In genomic region chr3:16466822-16467221, GRCh38 we compare ENCODE assay signal across 13 cellular contexts. TPM values are rescaled to one million over a fixed set of nuclear protein-coding genes. Genes with fewer than 3 reads are reported as not detected.
DNase-seq lines count a peak whose midpoint lies in the region; ATAC-seq and TF ChIP-seq lines count a peak whose summit lies in the region.
"Had no signal": no experiment of that assay in that cellular context is flagged by ENCODE, and none has a peak within 500 bp of the region (broad histone marks: within the 10 kb centered on the region; RNA-seq: fewer than 3 reads in every experiment).

No MANE protein-coding gene starts in this region.

- H3K27me3 Mint-ChIP-seq in CD4-positive, alpha-beta T cell, result no peaks in the 10 kb centered on the region
- H3K27me3 Mint-ChIP-seq in activated T-helper 2 cell treated with anti-CD3 and anti-CD28 coated beads, Interferon-gamma antibody, Interleukin-2, Interleukin-4, amounts not matched to agents 10 μg/mL and 5 μg/mL and 100 μg/mL, durations not matched to agents 14 hours and 24 hours and 36 hours (ENCODE audit: low read depth), result no peaks in the 10 kb centered on the region
- H3K27me3 Mint-ChIP-seq in naive thymus-derived CD8-positive, alpha-beta T cell, result no peaks in the 10 kb centered on the region

- H3F3A ChIP-seq in MM.1S (ENCODE audit: insufficient read depth, low read length), result no peaks in the 10 kb centered on the region

- no peak overlapping the region for H3K9ac ChIP-seq in MM.1S (ENCODE audit: low read length)
- H3K9ac ChIP-seq: KMS-11 had no signal

- peaks cover 75% of the 10 kb centered on the region for H3K4me1 Mint-ChIP-seq in CD4-positive, alpha-beta T cell (ENCODE audit: low read depth)
- peaks cover 69% of the 10 kb centered on the region for H3K4me1 Mint-ChIP-seq in activated T-helper 2 cell treated with anti-CD3 and anti-CD28 coated beads, Interferon-gamma antibody, Interleukin-2, Interleukin-4, amounts not matched to agents 10 μg/mL and 5 μg/mL and 100 μg/mL, durations not matched to agents 14 hours and 24 hours and 36 hours (ENCODE audit: low read depth)
- peaks cover 49 to 81% (median 75%) of the 10 kb centered on the region in 4 donors for H3K4me1 Mint-ChIP-seq in naive thymus-derived CD8-positive, alpha-beta T cell

- no peak overlapping the region for H3K4me3 ChIP-seq in MM.1S (ENCODE audit: low read length)
- H3K4me3 ChIP-seq: transverse colon had no signal

- no peak overlapping the region for H3K4me2 ChIP-seq in MM.1S (ENCODE audit: low read depth, low read length)
- H3K4me2 ChIP-seq: KMS-11 had no signal

- H3K79me2 ChIP-seq in MM.1S (ENCODE audit: low read length), result no peaks in the 10 kb centered on the region

- no peaks in the 10 kb centered on the region for H3K27me3 ChIP-seq in CD4-positive, alpha-beta T cell (ENCODE audit: control insufficient read depth, insufficient read depth, low read length)
- H3K27me3 ChIP-seq in MM.1S (replicated peaks; ENCODE audit: insufficient read depth, low read length), result no peaks in the 10 kb centered on the region
- H3K27me3 ChIP-seq: transverse colon had no signal

- H3K36me3 Mint-ChIP-seq in CD4-positive, alpha-beta T cell (ENCODE audit: low read depth), result peaks cover 42% of the 10 kb centered on the region
- H3K36me3 Mint-ChIP-seq in activated T-helper 2 cell treated with anti-CD3 and anti-CD28 coated beads, Interferon-gamma antibody, Interleukin-2, Interleukin-4, amounts not matched to agents 10 μg/mL and 5 μg/mL and 100 μg/mL, durations not matched to agents 14 hours and 24 hours and 36 hours (ENCODE audit: low read depth), result peaks cover 80% of the 10 kb centered on the region
- H3K36me3 Mint-ChIP-seq in naive thymus-derived CD8-positive, alpha-beta T cell, result peaks cover 12 to 28% (median 17%) of the 10 kb centered on the region in 3 donors

- ATAC-seq in CD4-positive, alpha-beta T cell (ENCODE audit: poor library complexity), result no peak
- no peak for ATAC-seq in naive thymus-derived CD8-positive, alpha-beta T cell
- ATAC-seq in GM18873 (IDR thresholded peaks at IDR 0.05; ENCODE audit: low FRiP score, unreplicated experiment), result no peak
- ATAC-seq: right cardiac atrium had no signal

- DNase-seq in CD4-positive, alpha-beta T cell, result no peak
- DNase-seq in CMK (ENCODE audit: low read depth), result peak; percentile 21
- DNase-seq in activated T-helper 2 cell treated with anti-CD3 and anti-CD28 coated beads, Interferon-gamma antibody, Interleukin-2, Interleukin-4, amounts not matched to agents 10 μg/mL and 5 μg/mL and 100 μg/mL, durations not matched to agents 14 hours and 24 hours and 36 hours (ENCODE audit: low spot score), result no peak
- DNase-seq in naive thymus-derived CD8-positive, alpha-beta T cell, result no peak
- no peak for DNase-seq in NCI-H345 (lab: John Stamatoyannopoulos, UW)
- DNase-seq in MM.1S, result no peak
- DNase-seq: NCI-H1092 treated with DMSO at 0.1 percent for 48 hours, NCI-H2081, NCI-H510A treated with DMSO at 0.1 percent for 48 hours, right cardiac atrium, transverse colon had no signal

- no peaks in the 10 kb centered on the region for H3K4me1 ChIP-seq in MM.1S (ENCODE audit: low read length)
- H3K4me1 ChIP-seq: transverse colon had no signal

- POLR2A ChIA-PET in CD4-positive, alpha-beta T cell (lab: Charles Lee), result interaction anchor here (0.7 to 1.4 kb wide), 4 partner anchors 16 to 1436 kb away, joined by 3 to 5 read pairs (median 4); partner anchors contain the start of gene RFTN1
- POLR2A ChIA-PET in naive thymus-derived CD8-positive, alpha-beta T cell (lab: Charles Lee), result no interaction called here

- H3K27ac Mint-ChIP-seq in CD4-positive, alpha-beta T cell, result peak overlapping the region; percentile 95
- H3K27ac Mint-ChIP-seq in activated T-helper 2 cell treated with anti-CD3 and anti-CD28 coated beads, Interferon-gamma antibody, Interleukin-2, Interleukin-4, amounts not matched to agents 10 μg/mL and 5 μg/mL and 100 μg/mL, durations not matched to agents 14 hours and 24 hours and 36 hours, result peak overlapping the region; percentile 47
- peak overlapping the region; percentile 47 to 99 (median 88) for H3K27ac Mint-ChIP-seq in naive thymus-derived CD8-positive, alpha-beta T cell

- H3K9me2 ChIP-seq in MM.1S (replicated peaks; ENCODE audit: insufficient read depth, low read length), result no peaks in the 10 kb centered on the region

- no peaks in the 10 kb centered on the region for H3K9me3 ChIP-seq in CD4-positive, alpha-beta T cell (ENCODE audit: control insufficient read depth, low read length)
- no peaks in the 10 kb centered on the region for H3K9me3 ChIP-seq in MM.1S (replicated peaks; ENCODE audit: insufficient read depth, low read length)

- no peaks in the 10 kb centered on the region for H4K20me1 ChIP-seq in MM.1S (ENCODE audit: insufficient read depth, low read length)

- CTCF ChIA-PET in CD4-positive, alpha-beta T cell (lab: Charles Lee), result no interaction called here

- H2AFZ ChIP-seq in MM.1S (ENCODE audit: low read length), result no peak overlapping the region

- no peak overlapping the region for H3K27ac ChIP-seq in CD4-positive, alpha-beta T cell (ENCODE audit: low read depth, low read length)
- H3K27ac ChIP-seq in MM.1S (ENCODE audit: low read length), result no peak overlapping the region
- H3K27ac ChIP-seq: KMS-11, transverse colon had no signal

- peak overlapping the region; percentile 17 for H3K4me3 Mint-ChIP-seq in CD4-positive, alpha-beta T cell
- peak overlapping the region; percentile 0 for H3K4me3 Mint-ChIP-seq in activated T-helper 2 cell treated with anti-CD3 and anti-CD28 coated beads, Interferon-gamma antibody, Interleukin-2, Interleukin-4, amounts not matched to agents 10 μg/mL and 5 μg/mL and 100 μg/mL, durations not matched to agents 14 hours and 24 hours and 36 hours (ENCODE audit: low read depth)
- H3K4me3 Mint-ChIP-seq in naive thymus-derived CD8-positive, alpha-beta T cell, result peak overlapping the region in 8 of 10 donors; percentile 11 to 79 (median 27)

- TF ChIP-seq CTCF in CD4-positive, alpha-beta T cell (IDR thresholded peaks at IDR 0.05), result no peak
- no peak for TF ChIP-seq CTCF in MM.1S (IDR thresholded peaks at IDR 0.05; ENCODE audit: low read length)

- H3K36me3 ChIP-seq in MM.1S (replicated peaks; ENCODE audit: insufficient read depth, low read length), result no peaks in the 10 kb centered on the region
- H3K36me3 ChIP-seq: transverse colon had no signal

- intact Hi-C loops in CD4-positive, alpha-beta T cell (cut with DNase I, micrococcal nuclease), result no loop called here
- intact Hi-C loops in activated T-helper 2 cell treated with anti-CD3 and anti-CD28 coated beads, Interferon-gamma antibody, Interleukin-2, Interleukin-4, amounts not matched to agents 10 μg/mL and 5 μg/mL and 100 μg/mL, durations not matched to agents 14 hours and 24 hours and 36 hours (cut with micrococcal nuclease), result loop anchor here (5.0 kb wide), 1 partner anchor 90 kb away; no protein-coding TSS in a partner anchor

- no peaks in the 10 kb centered on the region for H3K9me3 Mint-ChIP-seq in CD4-positive, alpha-beta T cell
- H3K9me3 Mint-ChIP-seq in activated T-helper 2 cell treated with anti-CD3 and anti-CD28 coated beads, Interferon-gamma antibody, Interleukin-2, Interleukin-4, amounts not matched to agents 10 μg/mL and 5 μg/mL and 100 μg/mL, durations not matched to agents 14 hours and 24 hours and 36 hours, result peaks cover 12% of the 10 kb centered on the region
- peaks cover 0 to 7% (median 0%) of the 10 kb centered on the region in 9 donors for H3K9me3 Mint-ChIP-seq in naive thymus-derived CD8-positive, alpha-beta T cell

RNA-seq across cellular contexts. Expression of gene RFTN1, which starts 46.7 kb away (rescaled TPM):
- total RNA-seq in CD4-positive, alpha-beta T cell, result 10 to 100 TPM; 55.7 to 56.4 TPM
- total RNA-seq in activated T-helper 2 cell treated with anti-CD3 and anti-CD28 coated beads, Interferon-gamma antibody, Interleukin-2, Interleukin-4, amounts not matched to agents 10 μg/mL and 5 μg/mL and 100 μg/mL, durations not matched to agents 14 hours and 24 hours and 36 hours, result 90.4 and 93.7 TPM in 2 replicates
- total RNA-seq in naive thymus-derived CD8-positive, alpha-beta T cell, result 10 to 100 TPM; 61.4 to 61.8 TPM
- 10 to 100 TPM; 35.3 to 44.2 (median 36.8) TPM for polyA plus RNA-seq in naive thymus-derived CD8-positive, alpha-beta T cell
